ENCODE assay signal across 8 cellular contexts in genomic region chr5:134174841-134175839, GRCh38. TPM values are rescaled to one million over a fixed set of nuclear protein-coding genes. Genes with fewer than 3 reads are reported as not detected.
DNase-seq lines count a peak whose midpoint lies in the region; ATAC-seq lines count a peak whose summit lies in the region.

No MANE protein-coding gene starts in this region.

- H3K9me3 ChIP-seq in Karpas-422 (ENCODE audit: low read length) (no peaks in the 10 kb centered on the region), iPS-18a (ENCODE audit: control insufficient read depth, low read depth, low read length) (no peaks in the 10 kb centered on the region), subcutaneous abdominal adipose tissue (ENCODE audit: control insufficient read depth in 5 of 5, low read length in 5 of 5) (no peaks in the 10 kb centered on the region)

- H3K9me2 ChIP-seq in Karpas-422 (replicated peaks; ENCODE audit: insufficient read depth, low read length): no peaks in the 10 kb centered on the region

- peaks cover 28% of the 10 kb centered on the region for H3K4me1 Mint-ChIP-seq in activated T-helper 2 cell treated with anti-CD3 and anti-CD28 coated beads, Interferon-gamma antibody, Interleukin-2, Interleukin-4, amounts not matched to agents 10 μg/mL and 5 μg/mL and 100 μg/mL, durations not matched to agents 14 hours and 24 hours and 36 hours (ENCODE audit: low read depth)

- H3K4me3 ChIP-seq in Karpas-422 (ENCODE audit: low read length) (peak overlapping the region; percentile 72), iPS-18a (ENCODE audit: low read length) (peak overlapping the region; percentile 96), subcutaneous abdominal adipose tissue (ENCODE audit: low read depth in 1 of 5, low read length in 5 of 5) (peak overlapping the region; percentile 94 to 98 (median 96))

- H3K4me1 ChIP-seq in Karpas-422 (ENCODE audit: low read length) (peaks cover 24% of the 10 kb centered on the region), iPS-18a (ENCODE audit: control insufficient read depth, low read depth, low read length) (peaks cover 13% of the 10 kb centered on the region), subcutaneous abdominal adipose tissue (ENCODE audit: control insufficient read depth in 5 of 5, insufficient read depth in 5 of 5, low read length in 5 of 5) (peaks cover 2 to 38% (median 27%) of the 10 kb centered on the region in 5 donors)

- no peak overlapping the region for H2AFZ ChIP-seq in Karpas-422 (ENCODE audit: low read length)

- peak overlapping the region; percentile 97 for H3K4me3 Mint-ChIP-seq in activated T-helper 2 cell treated with anti-CD3 and anti-CD28 coated beads, Interferon-gamma antibody, Interleukin-2, Interleukin-4, amounts not matched to agents 10 μg/mL and 5 μg/mL and 100 μg/mL, durations not matched to agents 14 hours and 24 hours and 36 hours (ENCODE audit: low read depth)

- no peaks in the 10 kb centered on the region for H3K9me3 Mint-ChIP-seq in activated T-helper 2 cell treated with anti-CD3 and anti-CD28 coated beads, Interferon-gamma antibody, Interleukin-2, Interleukin-4, amounts not matched to agents 10 μg/mL and 5 μg/mL and 100 μg/mL, durations not matched to agents 14 hours and 24 hours and 36 hours

- DNase-seq in DMS 273 treated with DMSO at 0.1 percent for 48 hours (lab: John Stamatoyannopoulos, UW) (peak; percentile 56), Karpas-422 (peak; percentile 67), mucosa of gallbladder (ENCODE audit: low spot score) (no peak)
- no peak for DNase-seq in activated T-helper 2 cell treated with anti-CD3 and anti-CD28 coated beads, Interferon-gamma antibody, Interleukin-2, Interleukin-4, amounts not matched to agents 10 μg/mL and 5 μg/mL and 100 μg/mL, durations not matched to agents 14 hours and 24 hours and 36 hours (ENCODE audit: low spot score)

- peaks cover 39% of the 10 kb centered on the region for H3K36me3 Mint-ChIP-seq in activated T-helper 2 cell treated with anti-CD3 and anti-CD28 coated beads, Interferon-gamma antibody, Interleukin-2, Interleukin-4, amounts not matched to agents 10 μg/mL and 5 μg/mL and 100 μg/mL, durations not matched to agents 14 hours and 24 hours and 36 hours (ENCODE audit: low read depth)

- H4K20me1 ChIP-seq in Karpas-422 (ENCODE audit: insufficient read depth, low read depth, low read length): peaks cover 26% of the 10 kb centered on the region

- no peaks in the 10 kb centered on the region for H3K27me3 Mint-ChIP-seq in activated T-helper 2 cell treated with anti-CD3 and anti-CD28 coated beads, Interferon-gamma antibody, Interleukin-2, Interleukin-4, amounts not matched to agents 10 μg/mL and 5 μg/mL and 100 μg/mL, durations not matched to agents 14 hours and 24 hours and 36 hours (ENCODE audit: low read depth)

- H3K36me3 ChIP-seq in Karpas-422 (ENCODE audit: insufficient read depth, low read length): peaks cover 34% of the 10 kb centered on the region; the same call in 1 of the 2 replicates
- H3K36me3 ChIP-seq in iPS-18a (ENCODE audit: control insufficient read depth, low read depth, low read length): peaks cover 29% of the 10 kb centered on the region
- peaks cover 19 to 30% (median 27%) of the 10 kb centered on the region in 5 donors for H3K36me3 ChIP-seq in subcutaneous abdominal adipose tissue (ENCODE audit: control insufficient read depth in 5 of 5, insufficient read depth in 5 of 5, low read length in 5 of 5)

- H3K27me3 ChIP-seq in Karpas-422 (ENCODE audit: low read length) (no peaks in the 10 kb centered on the region), iPS-18a (ENCODE audit: control insufficient read depth, insufficient read depth, low read length) (no peaks in the 10 kb centered on the region), subcutaneous abdominal adipose tissue (ENCODE audit: control insufficient read depth in 5 of 5, insufficient read depth in 4 of 5, low read length in 5 of 5) (no peaks in the 10 kb centered on the region)

- H3K4me2 ChIP-seq in Karpas-422 (ENCODE audit: low read depth, low read length, poor library complexity, severe bottlenecking): peak overlapping the region; percentile 97

- H3K9ac ChIP-seq in Karpas-422 (ENCODE audit: low read length) (peak overlapping the region; percentile 97), iPS-18a (ENCODE audit: low read length) (peak overlapping the region; percentile 94), subcutaneous abdominal adipose tissue (ENCODE audit: low read length in 5 of 5) (peak overlapping the region; percentile 91 to 100 (median 98))

- intact Hi-C loops in activated T-helper 2 cell treated with anti-CD3 and anti-CD28 coated beads, Interferon-gamma antibody, Interleukin-2, Interleukin-4, amounts not matched to agents 10 μg/mL and 5 μg/mL and 100 μg/mL, durations not matched to agents 14 hours and 24 hours and 36 hours (cut with micrococcal nuclease): loop anchor here (5.0 to 10.0 kb wide), 4 partner anchors 197 to 582 kb away; partner anchors contain the start of genes DDX46, JADE2 and UBE2B

- ATAC-seq in HG03521 (IDR thresholded peaks at IDR 0.05; ENCODE audit: unreplicated experiment) (no peak), GM19395 (IDR thresholded peaks at IDR 0.05; ENCODE audit: unreplicated experiment) (no peak)

- peak overlapping the region; percentile 81 for H3K27ac ChIP-seq in Karpas-422 (ENCODE audit: low read length)
- peak overlapping the region; percentile 59 for H3K27ac ChIP-seq in iPS-18a (ENCODE audit: low read length)
- H3K27ac ChIP-seq in subcutaneous abdominal adipose tissue (ENCODE audit: low read depth, low read length): peak overlapping the region; percentile 98

- peaks cover 69% of the 10 kb centered on the region for H3K79me2 ChIP-seq in Karpas-422 (ENCODE audit: low read length)

- H3K27ac Mint-ChIP-seq in activated T-helper 2 cell treated with anti-CD3 and anti-CD28 coated beads, Interferon-gamma antibody, Interleukin-2, Interleukin-4, amounts not matched to agents 10 μg/mL and 5 μg/mL and 100 μg/mL, durations not matched to agents 14 hours and 24 hours and 36 hours: peak overlapping the region; percentile 98

RNA-seq across cellular contexts. Expression of gene SKP1, which starts 1.6 kb away (rescaled TPM):
- 208 and 210 TPM in 2 replicates for total RNA-seq in Karpas-422 (2014; rRNA removed; shearing (Covaris generic); ENCODE audit: low replicate concordance)
- total RNA-seq in activated T-helper 2 cell treated with anti-CD3 and anti-CD28 coated beads, Interferon-gamma antibody, Interleukin-2, Interleukin-4, amounts not matched to agents 10 μg/mL and 5 μg/mL and 100 μg/mL, durations not matched to agents 14 hours and 24 hours and 36 hours: 254 and 257 TPM in 2 replicates
- 340 TPM for total RNA-seq in mucosa of gallbladder

RNA-seq across cellular contexts. Expression of gene PPP2CA, which starts 50.7 kb away (rescaled TPM):
- total RNA-seq in Karpas-422 (2014; rRNA removed; shearing (Covaris generic); ENCODE audit: low replicate concordance): 72.2 and 88.7 TPM in 2 replicates
- 171 and 179 TPM in 2 replicates for total RNA-seq in activated T-helper 2 cell treated with anti-CD3 and anti-CD28 coated beads, Interferon-gamma antibody, Interleukin-2, Interleukin-4, amounts not matched to agents 10 μg/mL and 5 μg/mL and 100 μg/mL, durations not matched to agents 14 hours and 24 hours and 36 hours
- 108 TPM for total RNA-seq in mucosa of gallbladder

Comparison
In these comparisons a context has a peak if more than half of its experiments do, and no peak if none do; other contexts are left out.
1. DNase-seq: peak in DMS 273 treated with DMSO at 0.1 percent for 48 hours (single experiment) and Karpas-422 (single experiment); none in activated T-helper 2 cell treated with anti-CD3 and anti-CD28 coated beads, Interferon-gamma antibody, Interleukin-2, Interleukin-4, amounts not matched to agents 10 μg/mL and 5 μg/mL and 100 μg/mL, durations not matched to agents 14 hours and 24 hours and 36 hours (single experiment) and mucosa of gallbladder (single experiment).
2. Peak in every context shown above with its lines, with median percentiles within 50 percentile points of each other: H3K27ac ChIP-seq, H3K4me3 ChIP-seq and H3K9ac ChIP-seq.